In genomic region chr2:131543385-131543891, GRCh38 we compare ENCODE assay signal across 18 cellular contexts. TPM values are rescaled to one million over a fixed set of nuclear protein-coding genes. Genes with fewer than 3 reads are reported as not detected.
DNase-seq lines count a peak whose midpoint lies in the region; ATAC-seq, FAIRE-seq and TF ChIP-seq lines count a peak whose summit lies in the region.
"Had no signal": no experiment of that assay in that cellular context is flagged by ENCODE, and none has a peak within 500 bp of the region (broad histone marks: within the 10 kb centered on the region; RNA-seq: fewer than 3 reads in every experiment).

No MANE protein-coding gene starts in this region.

- H3K27ac ChIP-seq in kidney (ENCODE audit: low read depth in 2 of 2, low read length in 2 of 2), result no peak overlapping the region
- H3K27ac ChIP-seq in trophoblast cell (ENCODE audit: low read depth, low read length), result no peak overlapping the region
- H3K27ac ChIP-seq: BLaER1 had no signal

- no peaks in the 10 kb centered on the region for H3K79me2 ChIP-seq in trophoblast cell (ENCODE audit: control insufficient read depth, insufficient read depth, low read length, poor library complexity)

- H2AFZ ChIP-seq in trophoblast cell (ENCODE audit: insufficient read depth, low read length, poor library complexity), result no peak overlapping the region

- H2BK120ac ChIP-seq in trophoblast cell (ENCODE audit: insufficient read depth, low read length, poor library complexity), result no peak overlapping the region

- FAIRE-seq in kidney (lab: Jason Lieb, UNC), result no peak
- FAIRE-seq: HTR-8/SVneo had no signal

- no peak for TF ChIP-seq CTCF in kidney (IDR thresholded peaks at IDR 0.05; ENCODE audit: borderline replicate concordance, extremely low read depth, insufficient read depth)

- H4K8ac ChIP-seq in trophoblast cell (ENCODE audit: low read depth, low read length), result no peak overlapping the region

- H3K4ac ChIP-seq in trophoblast cell (ENCODE audit: low read depth, low read length), result no peak overlapping the region

- H3K4me1 ChIP-seq in kidney (ENCODE audit: control insufficient read depth in 1 of 2, insufficient read depth in 1 of 2, low read depth in 1 of 2, low read length in 2 of 2), result no peaks in the 10 kb centered on the region
- H3K4me1 ChIP-seq in trophoblast cell (ENCODE audit: control insufficient read depth in 1 of 2, insufficient read depth in 2 of 2, low read length in 2 of 2), result no peaks in the 10 kb centered on the region
- H3K4me1 ChIP-seq: BLaER1, Caco-2, HAP-1 had no signal

- no peak overlapping the region for H4K12ac ChIP-seq in trophoblast cell (ENCODE audit: low read depth, low read length)

- H3K36me3 ChIP-seq in MG63, result no peaks in the 10 kb centered on the region
- no peaks in the 10 kb centered on the region for H3K36me3 ChIP-seq in kidney (ENCODE audit: control insufficient read depth in 1 of 2, insufficient read depth in 2 of 2, low read length in 2 of 2)
- no peaks in the 10 kb centered on the region for H3K36me3 ChIP-seq in trophoblast cell (ENCODE audit: control insufficient read depth in 1 of 2, insufficient read depth in 2 of 2, low read length in 2 of 2)
- H3K36me3 ChIP-seq: BLaER1, HAP-1 had no signal

- no peaks in the 10 kb centered on the region for H3K27me3 ChIP-seq in MG63
- no peaks in the 10 kb centered on the region for H3K27me3 ChIP-seq in trophoblast cell (ENCODE audit: insufficient read depth, low read length)
- H3K27me3 ChIP-seq: BLaER1 had no signal

- intact Hi-C loops in kidney (cut with DNase I) (no loop called here), left ventricle myocardium superior (cut with micrococcal nuclease) (no loop called here)

- no peak overlapping the region for H3K14ac ChIP-seq in trophoblast cell (ENCODE audit: low read length)

- H2AK5ac ChIP-seq in trophoblast cell (ENCODE audit: low read length), result no peak overlapping the region

- H4K91ac ChIP-seq in trophoblast cell (ENCODE audit: low read depth, low read length), result no peak overlapping the region

- DNase-seq in SIG-M5 treated with dmso at 0.1 percent for 504 hours (lab: John Stamatoyannopoulos, UW; ENCODE audit: unreplicated experiment), result peak; percentile 22
- DNase-seq in SIG-M5 (lab: John Stamatoyannopoulos, UW), result no peak
- peak; percentile 58 for DNase-seq in MG63
- peak; percentile 57 for DNase-seq in kidney
- peak; percentile 12 to 34 for DNase-seq in trophoblast cell
- no peak for DNase-seq in left ventricle myocardium superior
- DNase-seq: 8988T; AML-193; Caco-2; CD8-positive, alpha-beta memory T cell; DMS53; GF-D8; GOT3 had no signal

- no peak overlapping the region for H2BK12ac ChIP-seq in trophoblast cell (ENCODE audit: low read length)

- H3K79me1 ChIP-seq in trophoblast cell (ENCODE audit: low read length), result no peaks in the 10 kb centered on the region

- no peak for ATAC-seq in GM18520 (IDR thresholded peaks at IDR 0.05; ENCODE audit: unreplicated experiment)
- no peak for ATAC-seq in GM21447 (IDR thresholded peaks at IDR 0.05; ENCODE audit: unreplicated experiment)
- ATAC-seq in left ventricle myocardium superior, result no peak

- H3K9ac ChIP-seq in kidney (ENCODE audit: low read length in 2 of 2) (no peak overlapping the region), trophoblast cell (ENCODE audit: low read length) (no peak overlapping the region)
- H3K9ac ChIP-seq: BLaER1 had no signal

- H3K9me3 ChIP-seq in MG63 (no peaks in the 10 kb centered on the region), kidney (ENCODE audit: control insufficient read depth in 1 of 2, low read length in 2 of 2) (no peaks in the 10 kb centered on the region), trophoblast cell (ENCODE audit: insufficient read depth, low read depth, low read length) (peaks cover 2% of the 10 kb centered on the region)
- H3K9me3 ChIP-seq: Caco-2, HAP-1 had no signal

- WGBS in trophoblast cell (ENCODE audit: extremely low coverage, insufficient coverage, insufficient read length), result no CpG with 5 or more reads among the region's 22 CpGs

- H2BK5ac ChIP-seq in trophoblast cell (ENCODE audit: low read depth, low read length, poor library complexity), result no peak overlapping the region

- no peak overlapping the region for H3K4me2 ChIP-seq in trophoblast cell (ENCODE audit: low read length)
- H3K4me2 ChIP-seq: BLaER1 had no signal

- no peak overlapping the region for H3K18ac ChIP-seq in trophoblast cell (ENCODE audit: low read length)

- H3K4me3 ChIP-seq in MG63, result peak overlapping the region; percentile 62
- H3K4me3 ChIP-seq in kidney (ENCODE audit: low read length in 2 of 2), result no peak overlapping the region
- no peak overlapping the region for H3K4me3 ChIP-seq in trophoblast cell (ENCODE audit: low read depth, low read length)
- H3K4me3 ChIP-seq: BLaER1, HAP-1 had no signal

- H3K23ac ChIP-seq in trophoblast cell (ENCODE audit: low read length), result no peak overlapping the region

RNA-seq across cellular contexts. Expression of gene CCDC74A, which starts 15.8 kb away (rescaled TPM):
- total RNA-seq in MG63 (2014; rRNA removed; shearing (Covaris generic); ENCODE audit: low replicate concordance), result 2.7 and 6.5 TPM in 2 replicates
- 9.5 TPM for total RNA-seq in kidney
- 10.5 TPM for polyA plus RNA-seq in kidney (ENCODE audit: insufficient read depth, low read depth, low replicate concordance)
- polyA plus RNA-seq in trophoblast cell (2013), result 5.9 and 7.4 TPM in 2 replicates
- 1.0 TPM for total RNA-seq in left ventricle myocardium superior

RNA-seq across cellular contexts. Expression of gene MZT2A, which starts 51.2 kb away (rescaled TPM):
- 149 and 245 TPM in 2 replicates for total RNA-seq in MG63 (2014; rRNA removed; shearing (Covaris generic); ENCODE audit: low replicate concordance)
- 65.3 TPM for total RNA-seq in kidney
- 111 TPM for polyA plus RNA-seq in kidney (ENCODE audit: insufficient read depth, low read depth, low replicate concordance)
- polyA plus RNA-seq in trophoblast cell (2013), result 166 and 179 TPM in 2 replicates
- 370 TPM for total RNA-seq in left ventricle myocardium superior

Comparison
In these comparisons a context has a peak if more than half of its experiments do, and no peak if none do; other contexts are left out.
1. DNase-seq: peak in SIG-M5 treated with dmso at 0.1 percent for 504 hours (single experiment), MG63 (single experiment), kidney (single experiment) and trophoblast cell (2 of 2); none in SIG-M5 (single experiment) and left ventricle myocardium superior (single experiment).